Comparison of ENCODE assay signal across 31 cellular contexts in genomic region chr14:36243183-36243582, GRCh38.
"Had no signal": no experiment of that assay in that cellular context is flagged by ENCODE, and none has a peak within 500 bp of the region (broad histone marks: within the 10 kb centered on the region; RNA-seq: fewer than 3 reads in every experiment).

No MANE protein-coding gene starts in this region.

- H3K27ac Mint-ChIP-seq: immature natural killer cell; naive thymus-derived CD4-positive, alpha-beta T cell; nephron; neural progenitor cell; progenitor cell of endocrine pancreas; stimulated activated effector memory CD8-positive, alpha-beta T cell treated with anti-CD3 and anti-CD28 coated beads, Interleukin-12 subunit alpha, Interleukin-12 subunit beta, amount 100 ng/mL, for 72 hours; type B pancreatic cell had no signal

- H3K79me2 ChIP-seq: parathyroid adenoma had no signal

- H3K4me3 ChIP-seq: esophagus muscularis mucosa, heart right ventricle, neural progenitor cell, right atrium auricular region, stomach, tibial artery, uterus had no signal

- H3K4me1 ChIP-seq: esophagus muscularis mucosa, heart right ventricle, parathyroid adenoma, right atrium auricular region, tibial artery, uterus had no signal

- H3K9me3 ChIP-seq: esophagus muscularis mucosa, right atrium auricular region, stomach, tibial artery, uterus had no signal

- H3K4me2 ChIP-seq: neural progenitor cell had no signal

- H3K27ac ChIP-seq: esophagus muscularis mucosa, foreskin keratinocyte, heart right ventricle, neural progenitor cell, parathyroid adenoma, right atrium auricular region, tibial artery, uterus had no signal

- H2AFZ ChIP-seq: neural progenitor cell, parathyroid adenoma had no signal

- H3K4me3 Mint-ChIP-seq: immature natural killer cell; naive thymus-derived CD4-positive, alpha-beta T cell; nephron; neural progenitor cell; stimulated activated effector memory CD8-positive, alpha-beta T cell treated with anti-CD3 and anti-CD28 coated beads, Interleukin-12 subunit alpha, Interleukin-12 subunit beta, amount 100 ng/mL, for 72 hours; type B pancreatic cell had no signal

- H3K36me3 ChIP-seq: esophagus muscularis mucosa, heart right ventricle, neural progenitor cell, right atrium auricular region, stomach, tibial artery, uterus had no signal

- FAIRE-seq: colon, endothelial cell of umbilical vein had no signal

- DNase-seq: cerebellar nuclear complex; effector CD8-positive, alpha-beta T cell; foreskin keratinocyte; glutamatergic neuron; heart right ventricle; hippocampal formation; immature natural killer cell; islet precursor cell; kidney glomerular epithelial cell; left colon; left ventricle myocardium superior; mesenchymal stem cell; midbrain; naive thymus-derived CD4-positive, alpha-beta T cell; stimulated activated CD4-positive, alpha-beta T cell treated with anti-CD3 and anti-CD28 coated beads, Interleukin-2, amount 100 ng/mL, for 24 hours; stimulated activated CD4-positive, alpha-beta T cell treated with anti-CD3 and anti-CD28 coated beads, Interleukin-4, amount 100 ng/mL, for 24 hours; stimulated activated naive CD4-positive, alpha-beta T cell treated with Interleukin-2 at 50 U/mL for 16 hours; stomach; tibial artery; uterus had no signal

- H3K9ac ChIP-seq: neural progenitor cell, parathyroid adenoma had no signal

- H3K4me1 Mint-ChIP-seq: immature natural killer cell; naive thymus-derived CD4-positive, alpha-beta T cell; nephron had no signal

- H3K36me3 Mint-ChIP-seq: immature natural killer cell; naive thymus-derived CD4-positive, alpha-beta T cell; neural progenitor cell; stimulated activated effector memory CD8-positive, alpha-beta T cell treated with anti-CD3 and anti-CD28 coated beads, Interleukin-12 subunit alpha, Interleukin-12 subunit beta, amount 100 ng/mL, for 72 hours; type B pancreatic cell had no signal

- H3K9me3 Mint-ChIP-seq: nephron; stimulated activated effector memory CD8-positive, alpha-beta T cell treated with anti-CD3 and anti-CD28 coated beads, Interleukin-12 subunit alpha, Interleukin-12 subunit beta, amount 100 ng/mL, for 72 hours; type B pancreatic cell had no signal

- H3K27me3 ChIP-seq: neural progenitor cell, right atrium auricular region, stomach, uterus had no signal

- ATAC-seq: foreskin keratinocyte; heart right ventricle; left colon; left ventricle myocardium superior; naive thymus-derived CD4-positive, alpha-beta T cell; sciatic nerve; stimulated activated effector memory CD8-positive, alpha-beta T cell treated with anti-CD3 and anti-CD28 coated beads, Interleukin-12 subunit alpha, Interleukin-12 subunit beta, amount 100 ng/mL, for 72 hours had no signal
